Comparison of ENCODE assay signal across 10 cellular contexts in genomic region chr17:4553669-4554068, GRCh38. TPM values are rescaled to one million over a fixed set of nuclear protein-coding genes. Genes with fewer than 3 reads are reported as not detected.
DNase-seq lines count a peak whose midpoint lies in the region; TF ChIP-seq lines count a peak whose summit lies in the region.
"Had no signal": no experiment of that assay in that cellular context is flagged by ENCODE, and none has a peak within 500 bp of the region (broad histone marks: within the 10 kb centered on the region; RNA-seq: fewer than 3 reads in every experiment).

No MANE protein-coding gene starts in this region.

- peaks cover 6% of the 10 kb centered on the region; the same call in 1 of the 2 replicates for H4K20me1 ChIP-seq in PC-9 (ENCODE audit: insufficient read depth)

- no peak overlapping the region for H2AFZ ChIP-seq in PC-9

- no peaks in the 10 kb centered on the region for H3K27me3 Mint-ChIP-seq in activated CD4-positive, alpha-beta T cell treated with anti-CD3 and anti-CD28 coated beads, Interleukin-2, amount 10 ng/mL, durations not matched to agents 24 days and 14 days

- no peaks in the 10 kb centered on the region for H3K9me3 ChIP-seq in PC-9 (ENCODE audit: insufficient read depth, low read depth)
- no peaks in the 10 kb centered on the region for H3K9me3 ChIP-seq in colonic mucosa
- H3K9me3 ChIP-seq: mucosa of descending colon had no signal

- H3K36me3 ChIP-seq in PC-9 (ENCODE audit: low read depth) (peaks cover 46% of the 10 kb centered on the region), colonic mucosa (peaks cover 12% of the 10 kb centered on the region)

- H3K27ac ChIP-seq in PC-9 (no peak overlapping the region), colonic mucosa (no peak overlapping the region)

- CTCF ChIA-PET in PC-9 (lab: Charles Lee), result no interaction called here

- POLR2A ChIA-PET in PC-9 (lab: Charles Lee; ENCODE audit: unreplicated experiment), result no interaction called here

- H3K27me3 ChIP-seq in PC-9 (ENCODE audit: insufficient read depth, low read depth) (no peaks in the 10 kb centered on the region), colonic mucosa (no peaks in the 10 kb centered on the region)

- DNase-seq in activated CD4-positive, alpha-beta T cell treated with anti-CD3 and anti-CD28 coated beads, Interleukin-2, amount 10 ng/mL, durations not matched to agents 24 days and 14 days, result no peak
- no peak for DNase-seq in activated CD4-positive, alpha-beta T cell treated with anti-CD3 and anti-CD28 coated beads, Interleukin-2, amount 50 U/mL, for 48 hours
- DNase-seq in PC-9 (no peak), epithelial cell of proximal tubule (ENCODE audit: low read depth) (no peak), skeletal muscle cell (ENCODE audit: low read depth) (no peak), NCI-H69 (lab: John Stamatoyannopoulos, UW) (no peak), GDM1 (lab: John Stamatoyannopoulos, UW) (no peak), colonic mucosa (no peak)
- DNase-seq: activated CD4-positive, alpha-beta T cell treated with anti-CD3 and anti-CD28 coated beads for 48 hours had no signal

- H3K4me2 ChIP-seq in PC-9, result peak overlapping the region; percentile 97

- H3K79me2 ChIP-seq in PC-9 (ENCODE audit: low read depth), result peaks cover 45% of the 10 kb centered on the region

- H3K9me2 ChIP-seq in PC-9 (ENCODE audit: insufficient read depth), result no peaks in the 10 kb centered on the region

- peaks cover 25% of the 10 kb centered on the region for H3K4me1 Mint-ChIP-seq in activated CD4-positive, alpha-beta T cell treated with anti-CD3 and anti-CD28 coated beads, Interleukin-2, amount 10 ng/mL, durations not matched to agents 24 days and 14 days

- H3F3A ChIP-seq in PC-9 (ENCODE audit: insufficient read depth, low read depth), result peaks cover 29% of the 10 kb centered on the region

- TF ChIP-seq CTCF in PC-9 (conservative IDR thresholded peaks at IDR 0.05) (no peak), epithelial cell of proximal tubule (conservative IDR thresholded peaks at IDR 0.05; ENCODE audit: low read depth, low read length) (no peak), colonic mucosa (IDR thresholded peaks at IDR 0.05) (no peak)

- H3K4me1 ChIP-seq in PC-9 (replicated peaks; ENCODE audit: insufficient read depth) (peaks cover 25% of the 10 kb centered on the region), colonic mucosa (peaks cover 9% of the 10 kb centered on the region)

- H3K27ac Mint-ChIP-seq in activated CD4-positive, alpha-beta T cell treated with anti-CD3 and anti-CD28 coated beads, Interleukin-2, amount 10 ng/mL, durations not matched to agents 24 days and 14 days, result peak overlapping the region; percentile 63

- H3K9me3 Mint-ChIP-seq in activated CD4-positive, alpha-beta T cell treated with anti-CD3 and anti-CD28 coated beads, Interleukin-2, amount 10 ng/mL, durations not matched to agents 24 days and 14 days, result no peaks in the 10 kb centered on the region

- peak overlapping the region in 1 of 2 donors; percentile 18 for H3K9ac ChIP-seq in colonic mucosa (ENCODE audit: low read depth in 2 of 2, low read length in 2 of 2)

- peak overlapping the region; percentile 90 for H3K4me3 Mint-ChIP-seq in activated CD4-positive, alpha-beta T cell treated with anti-CD3 and anti-CD28 coated beads, Interleukin-2, amount 10 ng/mL, durations not matched to agents 24 days and 14 days

- H3K36me3 Mint-ChIP-seq in activated CD4-positive, alpha-beta T cell treated with anti-CD3 and anti-CD28 coated beads, Interleukin-2, amount 10 ng/mL, durations not matched to agents 24 days and 14 days (ENCODE audit: low read depth), result peaks cover 47% of the 10 kb centered on the region

- H3K4me3 ChIP-seq in PC-9 (peak overlapping the region; percentile 94), epithelial cell of proximal tubule (ENCODE audit: low read depth, low read length) (peak overlapping the region; percentile 99), skeletal muscle cell (ENCODE audit: low read depth, low read length) (peak overlapping the region; percentile 98), colonic mucosa (no peak overlapping the region)
- H3K4me3 ChIP-seq: mucosa of descending colon had no signal

- BruUV-seq in PC-9 (replicated peaks; lab: Mats Ljungman, UMichigan), result no TSS peak

- intact Hi-C loops in activated CD4-positive, alpha-beta T cell treated with anti-CD3 and anti-CD28 coated beads, Interleukin-2, amount 10 ng/mL, durations not matched to agents 24 days and 14 days (cut with micrococcal nuclease), result no loop called here
- intact Hi-C loops in PC-9 (cut with micrococcal nuclease; ENCODE audit: unreplicated experiment) (loop anchor here (2.0 kb wide), 2 partner anchors 39 to 77 kb away; no protein-coding TSS in a partner anchor), colonic mucosa (cut with DNase I) (no loop called here)

RNA-seq across cellular contexts. Expression of gene MYBBP1A, which starts 1.5 kb away (rescaled TPM):
- total RNA-seq in activated CD4-positive, alpha-beta T cell treated with anti-CD3 and anti-CD28 coated beads, Interleukin-2, amount 10 ng/mL, durations not matched to agents 24 days and 14 days, result 178 and 181 TPM in 2 replicates
- 76.3 and 89.1 TPM in 2 replicates for total RNA-seq in PC-9 (2021)
- total RNA-seq in epithelial cell of proximal tubule, result 70.9 and 140 TPM in 2 replicates
- 10 to 100 TPM; 21.4 to 58.7 TPM for total RNA-seq in colonic mucosa

RNA-seq across cellular contexts. Expression of gene GGT6, which starts 6.7 kb away (rescaled TPM):
- not detected in 2 replicates for total RNA-seq in activated CD4-positive, alpha-beta T cell treated with anti-CD3 and anti-CD28 coated beads, Interleukin-2, amount 10 ng/mL, durations not matched to agents 24 days and 14 days
- total RNA-seq in PC-9 (2021) (3.7 and 7.5 TPM in 2 replicates), epithelial cell of proximal tubule (0.80 and 0.86 TPM in 2 replicates), colonic mucosa (100 to 1,000 TPM; 158 to 163 TPM)

RNA-seq across cellular contexts. Expression of gene SMTNL2, which starts 30.7 kb away (rescaled TPM):
- total RNA-seq in activated CD4-positive, alpha-beta T cell treated with anti-CD3 and anti-CD28 coated beads, Interleukin-2, amount 10 ng/mL, durations not matched to agents 24 days and 14 days, result not detected in 2 replicates
- total RNA-seq in PC-9 (2021), result not detected in 2 replicates
- total RNA-seq in epithelial cell of proximal tubule, result 0.07 and 1.3 TPM in 2 replicates
- under 1 TPM in 1 of 2 donors, not detected in 1; 0.27 TPM for total RNA-seq in colonic mucosa

RNA-seq across cellular contexts. Expression of gene SPNS2, which starts 55.0 kb away (rescaled TPM):
- 0.17 and 0.28 TPM in 2 replicates for total RNA-seq in activated CD4-positive, alpha-beta T cell treated with anti-CD3 and anti-CD28 coated beads, Interleukin-2, amount 10 ng/mL, durations not matched to agents 24 days and 14 days
- total RNA-seq in PC-9 (2021) (25.7 and 33.8 TPM in 2 replicates), epithelial cell of proximal tubule (110 and 162 TPM in 2 replicates), colonic mucosa (10 to 100 TPM; 13.7 to 17.4 TPM)

Comparison
In these comparisons a context has a peak if more than half of its experiments do, and no peak if none do; other contexts are left out.
1. RNA of gene GGT6, which starts 6.7 kb away (total RNA-seq): 158 to 163 TPM in colonic mucosa; 3.7 to 7.5 TPM in PC-9, 0.80 to 0.86 TPM in epithelial cell of proximal tubule and not detected in activated CD4-positive, alpha-beta T cell treated with anti-CD3 and anti-CD28 coated beads, Interleukin-2, amount 10 ng/mL, durations not matched to agents 24 days and 14 days; every median in the first group is over 10 times any median in the second.